Comparison of ENCODE assay signal across 6 cellular contexts in genomic region chr20:35713120-35713519, GRCh38. TPM values are rescaled to one million over a fixed set of nuclear protein-coding genes. Genes with fewer than 3 reads are reported as not detected.
DNase-seq lines count a peak whose midpoint lies in the region; FAIRE-seq and TF ChIP-seq lines count a peak whose summit lies in the region.
"Not testable (repeated sequence)": the region's sequence is repeated elsewhere in the genome, so short reads cannot be mapped to it uniquely, and the experiment has no call there.

No MANE protein-coding gene starts in this region.

- POLR2A ChIA-PET in activated CD4-positive, alpha-beta memory T cell treated with anti-CD3 and anti-CD28 coated beads for 36 hours (lab: Charles Lee): interaction anchor here (0.6 to 4.8 kb wide), 3 partner anchors 11 to 1148 kb away, joined by 3 to 27 read pairs (median 3); no protein-coding TSS in a partner anchor

- H3K27me3 Mint-ChIP-seq in activated CD4-positive, alpha-beta memory T cell treated with anti-CD3 and anti-CD28 coated beads for 36 hours; activated naive CD8-positive, alpha-beta T cell; endodermal cell (ENCODE audit: insufficient read depth); stimulated activated naive CD8-positive, alpha-beta T cell treated with anti-CD3 and anti-CD28 coated beads, Interleukin-15, Interleukin-2, amounts not matched to agents 100 ng/mL and 50 ng/mL, for 24 hours: not testable (repeated sequence)

- H3K36me3 Mint-ChIP-seq in activated CD4-positive, alpha-beta memory T cell treated with anti-CD3 and anti-CD28 coated beads for 36 hours: peaks cover 61% of the 10 kb centered on the region
- not testable (repeated sequence) for H3K36me3 Mint-ChIP-seq in activated naive CD8-positive, alpha-beta T cell
- H3K36me3 Mint-ChIP-seq in endodermal cell (ENCODE audit: low read depth): peaks cover 71% of the 10 kb centered on the region
- peaks cover 91% of the 10 kb centered on the region for H3K36me3 Mint-ChIP-seq in stimulated activated naive CD8-positive, alpha-beta T cell treated with anti-CD3 and anti-CD28 coated beads, Interleukin-15, Interleukin-2, amounts not matched to agents 100 ng/mL and 50 ng/mL, for 24 hours (ENCODE audit: low read depth)

- H3K27ac Mint-ChIP-seq in activated CD4-positive, alpha-beta memory T cell treated with anti-CD3 and anti-CD28 coated beads for 36 hours: peak overlapping the region; percentile 55
- H3K27ac Mint-ChIP-seq in activated naive CD8-positive, alpha-beta T cell: peak overlapping the region; percentile 41
- H3K27ac Mint-ChIP-seq in endodermal cell: peak overlapping the region; percentile 31
- H3K27ac Mint-ChIP-seq in stimulated activated naive CD8-positive, alpha-beta T cell treated with anti-CD3 and anti-CD28 coated beads, Interleukin-15, Interleukin-2, amounts not matched to agents 100 ng/mL and 50 ng/mL, for 24 hours: peak overlapping the region; percentile 41

- not testable (repeated sequence) for H3K4me3 ChIP-seq in endodermal cell (ENCODE audit: low read length)

- not testable (repeated sequence) for H3K9ac ChIP-seq in endodermal cell (ENCODE audit: extremely low read depth, low read length, poor library complexity, severe bottlenecking)

- not testable (repeated sequence) for FAIRE-seq in GM12891 (lab: Jason Lieb, UNC)

- not testable (repeated sequence) for H3K9me3 ChIP-seq in endodermal cell (ENCODE audit: control insufficient read depth, low read length)

- H3K36me3 ChIP-seq in endodermal cell (ENCODE audit: control insufficient read depth, insufficient read depth, low read length): peaks cover 98% of the 10 kb centered on the region

- not testable (repeated sequence) for H3K27me3 ChIP-seq in endodermal cell (ENCODE audit: control insufficient read depth, insufficient read depth, low read length, poor library complexity, severe bottlenecking)

- TF ChIP-seq POLR2A in GM12891 (IDR thresholded peaks at IDR 0.05; ENCODE audit: low read depth, low read length): not testable (repeated sequence)

- TF ChIP-seq CTCF in endodermal cell (conservative IDR thresholded peaks at IDR 0.05): not testable (repeated sequence)

- CTCF ChIA-PET in activated CD4-positive, alpha-beta memory T cell treated with anti-CD3 and anti-CD28 coated beads for 36 hours (lab: Charles Lee): not testable (repeated sequence)

- DNase-seq in GM12891 (ENCODE audit: insufficient read length, low spot score); activated CD4-positive, alpha-beta memory T cell treated with anti-CD3 and anti-CD28 coated beads for 36 hours: not testable (repeated sequence)
- peak; percentile 22 for DNase-seq in MV-4-11 (lab: John Stamatoyannopoulos, UW)
- peak; percentile 14 for DNase-seq in endodermal cell

- H3K4me1 Mint-ChIP-seq in activated CD4-positive, alpha-beta memory T cell treated with anti-CD3 and anti-CD28 coated beads for 36 hours (ENCODE audit: low read depth): peaks cover 62% of the 10 kb centered on the region
- H3K4me1 Mint-ChIP-seq in activated naive CD8-positive, alpha-beta T cell (ENCODE audit: low read depth): peaks cover 70% of the 10 kb centered on the region
- not testable (repeated sequence) for H3K4me1 Mint-ChIP-seq in endodermal cell
- peaks cover 77% of the 10 kb centered on the region for H3K4me1 Mint-ChIP-seq in stimulated activated naive CD8-positive, alpha-beta T cell treated with anti-CD3 and anti-CD28 coated beads, Interleukin-15, Interleukin-2, amounts not matched to agents 100 ng/mL and 50 ng/mL, for 24 hours (ENCODE audit: low read depth)

- WGBS in endodermal cell (ENCODE audit: insufficient coverage in 1 of 2, insufficient read length in 1 of 2), 2 experiments: 93 to 95% methylated on average over 7 to 9 of the region's 9 CpGs

- intact Hi-C loops in activated CD4-positive, alpha-beta memory T cell treated with anti-CD3 and anti-CD28 coated beads for 36 hours (cut with micrococcal nuclease): not testable (repeated sequence)

- not testable (repeated sequence) for H3K4me3 Mint-ChIP-seq in activated CD4-positive, alpha-beta memory T cell treated with anti-CD3 and anti-CD28 coated beads for 36 hours; endodermal cell
- peak overlapping the region; percentile 40 for H3K4me3 Mint-ChIP-seq in activated naive CD8-positive, alpha-beta T cell
- H3K4me3 Mint-ChIP-seq in stimulated activated naive CD8-positive, alpha-beta T cell treated with anti-CD3 and anti-CD28 coated beads, Interleukin-15, Interleukin-2, amounts not matched to agents 100 ng/mL and 50 ng/mL, for 24 hours: peak overlapping the region; percentile 27

- not testable (repeated sequence) for H3K4me1 ChIP-seq in endodermal cell (ENCODE audit: control insufficient read depth, insufficient read depth, low read length)

- H3K27ac ChIP-seq in endodermal cell (ENCODE audit: low read depth, low read length): not testable (repeated sequence)

- H3K9me3 Mint-ChIP-seq in activated CD4-positive, alpha-beta memory T cell treated with anti-CD3 and anti-CD28 coated beads for 36 hours; activated naive CD8-positive, alpha-beta T cell (ENCODE audit: low read depth); endodermal cell; stimulated activated naive CD8-positive, alpha-beta T cell treated with anti-CD3 and anti-CD28 coated beads, Interleukin-15, Interleukin-2, amounts not matched to agents 100 ng/mL and 50 ng/mL, for 24 hours: not testable (repeated sequence)

TF ChIP-seq in GM12891, 5 proteins besides CTCF, POLR2A, EP300 and RAD21:
- peak; percentile 61; the same call in 1 of the 2 replicates for TF ChIP-seq POLR2AphosphoS5 (IDR thresholded peaks at IDR 0.05; ENCODE audit: low read depth, low read length)

RNA-seq across cellular contexts. Expression of gene ROMO1, which starts 13.9 kb away (rescaled TPM):
- 268 TPM for polyA plus RNA-seq in GM12891 (2012; ENCODE audit: low read depth, missing spikeins)
- 100 to 1,000 TPM; 141 to 142 TPM for total RNA-seq in activated CD4-positive, alpha-beta memory T cell treated with anti-CD3 and anti-CD28 coated beads for 36 hours
- total RNA-seq in endodermal cell: 100 to 1,000 TPM; 194 to 243 TPM
- 207 TPM for polyA plus RNA-seq in endodermal cell (2013, experiment 1 of 2)
- polyA plus RNA-seq in endodermal cell (2013, experiment 2 of 2): 196 TPM

RNA-seq across cellular contexts. Expression of gene NFS1, which starts 14.0 kb away (rescaled TPM):
- 23.4 TPM for polyA plus RNA-seq in GM12891 (2012; ENCODE audit: low read depth, missing spikeins)
- 10 to 100 TPM; 36.9 to 40.8 TPM for total RNA-seq in activated CD4-positive, alpha-beta memory T cell treated with anti-CD3 and anti-CD28 coated beads for 36 hours
- 10 to 100 TPM; 17.0 to 30.9 TPM for total RNA-seq in endodermal cell
- 30.1 TPM for polyA plus RNA-seq in endodermal cell (2013, experiment 1 of 2)
- 21.7 TPM for polyA plus RNA-seq in endodermal cell (2013, experiment 2 of 2)

RNA-seq across cellular contexts. Expression of gene RBM39, which starts 28.9 kb away (rescaled TPM):
- 170 TPM for polyA plus RNA-seq in GM12891 (2012; ENCODE audit: low read depth, missing spikeins)
- 100 to 1,000 TPM; 243 to 259 TPM for total RNA-seq in activated CD4-positive, alpha-beta memory T cell treated with anti-CD3 and anti-CD28 coated beads for 36 hours
- 100 to 1,000 TPM; 276 to 332 TPM for total RNA-seq in endodermal cell
- polyA plus RNA-seq in endodermal cell (2013, experiment 1 of 2): 233 TPM
- polyA plus RNA-seq in endodermal cell (2013, experiment 2 of 2): 202 TPM

RNA-seq across cellular contexts. Expression of gene CPNE1, which starts 48.4 kb away (rescaled TPM):
- polyA plus RNA-seq in GM12891 (2012; ENCODE audit: low read depth, missing spikeins): 160 TPM
- 100 to 1,000 TPM; 242 to 253 TPM for total RNA-seq in activated CD4-positive, alpha-beta memory T cell treated with anti-CD3 and anti-CD28 coated beads for 36 hours
- total RNA-seq in endodermal cell: 100 to 1,000 TPM; 238 to 441 TPM
- polyA plus RNA-seq in endodermal cell (2013, experiment 1 of 2): 343 TPM
- polyA plus RNA-seq in endodermal cell (2013, experiment 2 of 2): 307 TPM

RNA-seq across cellular contexts. Expression of gene RBM12, which starts 48.4 kb away (rescaled TPM):
- 34.0 TPM for polyA plus RNA-seq in GM12891 (2012; ENCODE audit: low read depth, missing spikeins)
- 100 to 1,000 TPM; 110 to 114 TPM for total RNA-seq in activated CD4-positive, alpha-beta memory T cell treated with anti-CD3 and anti-CD28 coated beads for 36 hours
- 100 to 1,000 TPM; 106 to 158 TPM for total RNA-seq in endodermal cell
- 81.6 TPM for polyA plus RNA-seq in endodermal cell (2013, experiment 1 of 2)
- 80.8 TPM for polyA plus RNA-seq in endodermal cell (2013, experiment 2 of 2)
